ENCODE assay signal across 1 cellular context in the genomic region with DNA sequence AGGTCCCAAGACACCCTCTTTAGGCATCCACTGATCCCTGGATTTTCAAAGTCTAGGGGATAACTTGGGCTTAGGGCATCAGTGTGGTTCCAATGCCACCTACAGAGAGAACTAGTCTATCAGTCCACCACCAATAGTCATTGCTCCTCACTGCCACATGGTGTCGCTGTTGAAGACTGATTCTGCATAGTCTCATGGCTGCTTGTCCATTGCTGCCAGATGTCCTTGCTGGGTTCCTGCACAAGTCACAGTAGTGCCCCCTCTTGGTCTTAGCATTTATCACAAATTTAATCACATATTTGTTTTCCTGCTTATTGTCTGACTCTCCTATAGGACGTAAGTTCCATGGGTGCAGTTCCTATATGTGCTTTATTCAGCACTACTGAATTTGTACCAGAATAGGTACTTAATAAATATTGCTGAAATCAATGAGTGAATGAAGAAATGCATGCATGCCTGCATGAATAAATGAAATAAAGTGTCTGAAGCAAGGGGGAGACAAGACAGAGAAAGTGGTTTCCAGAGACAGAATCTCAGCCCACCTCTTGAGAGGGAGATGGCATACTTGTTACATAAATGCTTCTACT.
A peak's percentile ranks its signal among the peaks of the same experiment; 100 is the strongest.
TF ChIP-seq lines count a peak whose summit lies in the region.

No MANE protein-coding gene starts in this region.

TF ChIP-seq in HepG2, 621 proteins besides CTCF, POLR2A, EP300 and RAD21 (continued from another document):
- TF ChIP-seq, protein P1, sequence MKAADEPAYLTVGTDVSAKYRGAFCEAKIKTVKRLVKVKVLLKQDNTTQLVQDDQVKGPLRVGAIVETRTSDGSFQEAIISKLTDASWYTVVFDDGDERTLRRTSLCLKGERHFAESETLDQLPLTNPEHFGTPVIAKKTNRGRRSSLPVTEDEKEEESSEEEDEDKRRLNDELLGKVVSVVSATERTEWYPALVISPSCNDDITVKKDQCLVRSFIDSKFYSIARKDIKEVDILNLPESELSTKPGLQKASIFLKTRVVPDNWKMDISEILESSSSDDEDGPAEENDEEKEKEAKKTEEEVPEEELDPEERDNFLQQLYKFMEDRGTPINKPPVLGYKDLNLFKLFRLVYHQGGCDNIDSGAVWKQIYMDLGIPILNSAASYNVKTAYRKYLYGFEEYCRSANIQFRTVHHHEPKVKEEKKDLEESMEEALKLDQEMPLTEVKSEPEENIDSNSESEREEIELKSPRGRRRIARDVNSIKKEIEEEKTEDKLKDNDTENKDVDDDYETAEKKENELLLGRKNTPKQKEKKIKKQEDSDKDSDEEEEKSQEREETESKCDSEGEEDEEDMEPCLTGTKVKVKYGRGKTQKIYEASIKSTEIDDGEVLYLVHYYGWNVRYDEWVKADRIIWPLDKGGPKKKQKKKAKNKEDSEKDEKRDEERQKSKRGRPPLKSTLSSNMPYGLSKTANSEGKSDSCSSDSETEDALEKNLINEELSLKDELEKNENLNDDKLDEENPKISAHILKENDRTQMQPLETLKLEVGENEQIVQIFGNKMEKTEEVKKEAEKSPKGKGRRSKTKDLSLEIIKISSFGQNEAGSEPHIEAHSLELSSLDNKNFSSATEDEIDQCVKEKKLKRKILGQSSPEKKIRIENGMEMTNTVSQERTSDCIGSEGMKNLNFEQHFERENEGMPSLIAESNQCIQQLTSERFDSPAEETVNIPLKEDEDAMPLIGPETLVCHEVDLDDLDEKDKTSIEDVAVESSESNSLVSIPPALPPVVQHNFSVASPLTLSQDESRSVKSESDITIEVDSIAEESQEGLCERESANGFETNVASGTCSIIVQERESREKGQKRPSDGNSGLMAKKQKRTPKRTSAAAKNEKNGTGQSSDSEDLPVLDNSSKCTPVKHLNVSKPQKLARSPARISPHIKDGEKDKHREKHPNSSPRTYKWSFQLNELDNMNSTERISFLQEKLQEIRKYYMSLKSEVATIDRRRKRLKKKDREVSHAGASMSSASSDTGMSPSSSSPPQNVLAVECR (CRISPR knock-in tag; IDR thresholded peaks at IDR 0.05; ENCODE audit: borderline replicate concordance), result 0 out of 2 replicates have a peak, but pooled peaks have one; percentile 20
- TF ChIP-seq, protein P2, sequence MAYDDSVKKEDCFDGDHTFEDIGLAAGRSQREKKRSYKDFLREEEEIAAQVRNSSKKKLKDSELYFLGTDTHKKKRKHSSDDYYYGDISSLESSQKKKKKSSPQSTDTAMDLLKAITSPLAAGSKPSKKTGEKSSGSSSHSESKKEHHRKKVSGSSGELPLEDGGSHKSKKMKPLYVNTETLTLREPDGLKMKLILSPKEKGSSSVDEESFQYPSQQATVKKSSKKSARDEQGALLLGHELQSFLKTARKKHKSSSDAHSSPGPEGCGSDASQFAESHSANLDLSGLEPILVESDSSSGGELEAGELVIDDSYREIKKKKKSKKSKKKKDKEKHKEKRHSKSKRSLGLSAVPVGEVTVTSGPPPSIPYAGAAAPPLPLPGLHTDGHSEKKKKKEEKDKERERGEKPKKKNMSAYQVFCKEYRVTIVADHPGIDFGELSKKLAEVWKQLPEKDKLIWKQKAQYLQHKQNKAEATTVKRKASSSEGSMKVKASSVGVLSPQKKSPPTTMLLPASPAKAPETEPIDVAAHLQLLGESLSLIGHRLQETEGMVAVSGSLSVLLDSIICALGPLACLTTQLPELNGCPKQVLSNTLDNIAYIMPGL (CRISPR knock-in tag; IDR thresholded peaks at IDR 0.05; ENCODE audit: borderline replicate concordance in 1 of 2, low read depth in 1 of 2), result peak; percentile 18 to 59; a peak in 1 of 4 replicates
- TF ChIP-seq HOXA3 (CRISPR knock-in tag; IDR thresholded peaks at IDR 0.05) (peak; percentile 35; the same call in 1 of the 2 replicates), HDAC2 (CRISPR knock-in tag; IDR thresholded peaks at IDR 0.05) (peak; percentile 61; the same call in 1 of the 2 replicates), ZNF773 (CRISPR knock-in tag; IDR thresholded peaks at IDR 0.05; ENCODE audit: borderline replicate concordance) (no peak), SP4 (CRISPR knock-in tag; IDR thresholded peaks at IDR 0.05) (0 out of 2 replicates have a peak, but pooled peaks have one; percentile 21), ZFP37 (CRISPR knock-in tag; IDR thresholded peaks at IDR 0.05; ENCODE audit: borderline replicate concordance) (no peak), HDAC1 (CRISPR knock-in tag; IDR thresholded peaks at IDR 0.05) (no peak), TEAD3 (CRISPR knock-in tag; optimal IDR thresholded peaks at IDR 0.05; ENCODE audit: borderline replicate concordance) (peak; percentile 65), ZNF652 (CRISPR knock-in tag; IDR thresholded peaks at IDR 0.05; ENCODE audit: borderline replicate concordance, low read depth) (no peak)
- TF ChIP-seq, protein P3, sequence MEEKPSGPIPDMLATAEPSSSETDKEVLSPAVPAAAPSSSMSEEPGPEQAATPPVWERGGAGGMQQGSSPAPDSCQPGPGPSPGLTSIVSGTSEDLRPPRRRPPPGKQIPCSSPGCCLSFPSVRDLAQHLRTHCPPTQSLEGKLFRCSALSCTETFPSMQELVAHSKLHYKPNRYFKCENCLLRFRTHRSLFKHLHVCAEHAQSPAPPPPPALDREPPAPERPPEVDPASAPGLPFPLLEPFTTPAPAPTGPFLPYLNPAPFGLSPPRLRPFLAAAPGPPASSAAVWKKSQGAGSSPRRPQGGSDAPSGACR (CRISPR knock-in tag; IDR thresholded peaks at IDR 0.05), result peak; percentile 73; the same call in 1 of the 2 replicates
- TF ChIP-seq, protein P4, sequence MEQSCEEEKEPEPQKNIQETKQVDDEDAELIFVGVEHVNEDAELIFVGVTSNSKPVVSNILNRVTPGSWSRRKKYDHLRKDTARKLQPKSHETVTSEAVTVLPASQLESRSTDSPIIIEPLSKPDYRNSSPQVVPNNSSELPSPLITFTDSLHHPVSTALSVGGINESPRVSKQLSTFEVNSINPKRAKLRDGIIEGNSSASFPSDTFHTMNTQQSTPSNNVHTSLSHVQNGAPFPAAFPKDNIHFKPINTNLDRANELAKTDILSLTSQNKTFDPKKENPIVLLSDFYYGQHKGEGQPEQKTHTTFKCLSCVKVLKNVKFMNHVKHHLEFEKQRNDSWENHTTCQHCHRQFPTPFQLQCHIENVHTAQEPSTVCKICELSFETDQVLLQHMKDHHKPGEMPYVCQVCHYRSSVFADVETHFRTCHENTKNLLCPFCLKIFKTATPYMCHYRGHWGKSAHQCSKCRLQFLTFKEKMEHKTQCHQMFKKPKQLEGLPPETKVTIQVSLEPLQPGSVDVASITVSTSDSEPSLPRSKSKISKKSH (CRISPR knock-in tag; IDR thresholded peaks at IDR 0.05; ENCODE audit: borderline replicate concordance), result peak; percentile 96; the same call in 1 of the 2 replicates
